In the genomic region with DNA sequence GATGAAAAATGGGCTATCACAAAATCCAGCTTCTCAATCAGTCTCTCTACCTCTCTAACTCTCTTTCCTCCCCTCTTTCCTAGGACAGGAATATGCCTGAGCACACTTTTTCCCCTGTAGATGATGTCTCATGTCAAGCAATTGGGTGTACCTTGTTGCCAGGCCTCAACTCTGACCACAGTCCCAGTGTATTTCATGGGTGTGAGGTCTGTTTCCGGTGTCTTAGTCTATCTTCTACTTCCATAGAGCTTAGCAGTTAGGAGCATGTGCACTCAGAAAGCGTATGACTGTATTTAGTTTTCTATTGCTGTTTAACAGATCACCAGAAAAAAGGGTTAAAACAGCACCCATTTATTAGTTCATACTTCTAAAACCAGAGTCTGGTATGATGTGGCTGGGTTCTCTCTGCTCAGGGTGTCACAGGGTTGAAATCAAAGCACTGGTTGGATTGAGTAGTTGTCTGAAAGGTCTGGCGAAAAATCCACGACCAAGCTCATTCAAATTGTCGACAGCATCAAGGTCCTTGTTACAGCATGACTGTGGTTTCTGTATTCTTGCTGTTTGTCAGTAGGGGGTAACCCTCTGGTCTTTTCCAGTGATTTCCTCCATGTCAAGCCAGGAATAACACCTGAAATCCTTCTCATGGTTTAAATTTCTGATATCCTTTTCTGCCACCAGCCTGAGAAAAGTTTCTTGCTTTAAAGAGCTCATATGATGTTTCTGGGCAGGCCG, we compare ENCODE assay signal across 35 cellular contexts.
A peak's percentile ranks its signal among the peaks of the same experiment; 100 is the strongest.
DNase-seq lines count a peak whose midpoint lies in the region; ATAC-seq and TF ChIP-seq lines count a peak whose summit lies in the region.
"Had no signal": no experiment of that assay in that cellular context is flagged by ENCODE, and none has a peak within 500 bp of the region (broad histone marks: within the 10 kb centered on the region; RNA-seq: fewer than 3 reads in every experiment).

No MANE protein-coding gene starts in this region.

- TF ChIP-seq CTCF in cardiac muscle cell (IDR thresholded peaks at IDR 0.05; ENCODE audit: low read depth, low read length), result no peak
- no peak for TF ChIP-seq CTCF in right atrium auricular region (IDR thresholded peaks at IDR 0.05)
- TF ChIP-seq CTCF in WTC11 (IDR thresholded peaks at IDR 0.05), result no peak
- TF ChIP-seq CTCF in thyroid gland (IDR thresholded peaks at IDR 0.05), result no peak
- TF ChIP-seq CTCF in MCF 10A (IDR thresholded peaks at IDR 0.05; ENCODE audit: unreplicated experiment), result no peak

- CTCF ChIA-PET in WTC11 (lab: Charles Lee) (no interaction called here), MCF 10A (lab: Yijun Ruan, JAX) (no interaction called here)

- WGBS in thyroid gland, 2 donors, result 44 to 48% methylated on average over 6 of the region's 6 CpGs

- H3K9me3 ChIP-seq in cardiac muscle cell (ENCODE audit: low read depth) (no peaks in the 10 kb centered on the region), right atrium auricular region (no peaks in the 10 kb centered on the region), thyroid gland (no peaks in the 10 kb centered on the region)
- H3K9me3 ChIP-seq: ovary, spleen, thoracic aorta, uterus had no signal

- no TSS peak for BruUV-seq in MCF 10A (replicated peaks; lab: Mats Ljungman, UMichigan)

- H3K36me3 Mint-ChIP-seq in WTC11, result no peaks in the 10 kb centered on the region
- H3K36me3 Mint-ChIP-seq in MCF 10A (ENCODE audit: insufficient read depth, unreplicated experiment), result no peaks in the 10 kb centered on the region
- H3K36me3 Mint-ChIP-seq: activated naive CD4-positive, alpha-beta T cell treated with anti-CD3 and anti-CD28 coated beads, Interleukin-2, amount 50 U/mL, for 72 hours; CD14-positive monocyte had no signal

- H3K4me1 ChIP-seq in cardiac muscle cell (ENCODE audit: low read depth) (peaks cover 21% of the 10 kb centered on the region), right atrium auricular region (no peaks in the 10 kb centered on the region), thyroid gland (peaks cover 9 to 13% of the 10 kb centered on the region in 2 donors)
- H3K4me1 ChIP-seq: spleen, uterus had no signal

- peak in 1 of 2 donors; percentile 36 for DNase-seq in cardiac muscle cell (ENCODE audit: low read depth in 1 of 2, low spot score in 1 of 2)
- DNase-seq in right atrium auricular region (ENCODE audit: low spot score), result no peak
- DNase-seq in WTC11 (ENCODE audit: low spot score), result no peak
- DNase-seq in iPS-NIHi11 (ENCODE audit: low spot score), result peak; percentile 13
- peak; percentile 4 to 12 for DNase-seq in thyroid gland
- DNase-seq in MCF 10A (ENCODE audit: unreplicated experiment), result no peak
- DNase-seq in activated naive CD4-positive, alpha-beta T cell treated with anti-CD3 and anti-CD28 coated beads, Interleukin-2, amount 50 U/mL, for 16 hours, result no peak
- DNase-seq in stimulated activated CD4-positive, alpha-beta T cell treated with anti-CD3 and anti-CD28 coated beads, Interleukin-2, amount 100 ng/mL, for 48 hours, result no peak
- DNase-seq: 8988T; activated CD4-positive, alpha-beta T cell treated with anti-CD3 and anti-CD28 coated beads for 1 hour; activated CD8-positive, alpha-beta T cell treated with anti-CD3 and anti-CD28 coated beads for 36 hours; Calu3; central memory CD4-positive, alpha-beta T cell; effector memory CD8-positive, alpha-beta T cell; GM23248; hypothalamus; KG1; mammary epithelial cell; NCI-H1417 treated with DMSO at 0.1 percent for 48 hours; NCI-H2029 treated with DMSO at 0.1 percent for 48 hours; NCI-H345; NCI-H69; nephron progenitor cell; ovary; SHP77; spleen; stimulated activated CD4-positive, alpha-beta T cell treated with anti-CD3 and anti-CD28 coated beads, Interleukin-2, amount 100 ng/mL, for 24 hours; stimulated activated CD8-positive, alpha-beta memory T cell treated with anti-CD3 and anti-CD28 coated beads, Interleukin-4, amount 100 ng/mL, for 48 hours; T-helper 17 cell; uterus had no signal

- H3K9me3 Mint-ChIP-seq in WTC11 (no peaks in the 10 kb centered on the region), MCF 10A (ENCODE audit: unreplicated experiment) (no peaks in the 10 kb centered on the region)
- H3K9me3 Mint-ChIP-seq: activated CD8-positive, alpha-beta T cell treated with anti-CD3 and anti-CD28 coated beads for 36 hours; activated naive CD4-positive, alpha-beta T cell treated with anti-CD3 and anti-CD28 coated beads, Interleukin-2, amount 50 U/mL, for 72 hours; activated T-helper 17 cell treated with anti-CD3 and anti-CD28 coated beads, Interleukin-2, amount 50 U/mL, for 72 hours; nephron progenitor cell; stimulated activated naive CD8-positive, alpha-beta T cell treated with anti-CD3 and anti-CD28 coated beads, Interleukin-15, Interleukin-2, amounts not matched to agents 100 ng/mL and 50 ng/mL, for 24 hours had no signal

- H3K4me1 Mint-ChIP-seq in WTC11 (peaks cover 8% of the 10 kb centered on the region), MCF 10A (ENCODE audit: insufficient read depth, unreplicated experiment) (no peaks in the 10 kb centered on the region)
- H3K4me1 Mint-ChIP-seq: activated T-helper 17 cell treated with anti-CD3 and anti-CD28 coated beads, Interleukin-2, amount 50 U/mL, for 72 hours; CD14-positive monocyte; nephron progenitor cell; T-helper 17 cell had no signal

- H3K27me3 Mint-ChIP-seq in WTC11 (ENCODE audit: low read depth) (no peaks in the 10 kb centered on the region), MCF 10A (ENCODE audit: insufficient read depth, unreplicated experiment) (no peaks in the 10 kb centered on the region)
- H3K27me3 Mint-ChIP-seq: activated CD8-positive, alpha-beta T cell treated with anti-CD3 and anti-CD28 coated beads for 36 hours; activated T-helper 17 cell treated with anti-CD3 and anti-CD28 coated beads, Interleukin-2, amount 50 U/mL, for 72 hours; effector memory CD8-positive, alpha-beta T cell; stimulated activated naive CD8-positive, alpha-beta T cell treated with anti-CD3 and anti-CD28 coated beads, Interleukin-15, Interleukin-2, amounts not matched to agents 100 ng/mL and 50 ng/mL, for 24 hours; T-helper 17 cell had no signal

- peak overlapping the region; percentile 13 for H3K27ac ChIP-seq in cardiac muscle cell
- no peak overlapping the region for H3K27ac ChIP-seq in right atrium auricular region
- H3K27ac ChIP-seq in thyroid gland, result peak overlapping the region in 2 of 3 donors; percentile 51 to 59
- H3K27ac ChIP-seq: GM23248, ovary, thoracic aorta, uterus had no signal

- POLR2A ChIA-PET in WTC11 (lab: Charles Lee), result no interaction called here
- POLR2A ChIA-PET in MCF 10A (lab: Yijun Ruan, JAX), result no interaction called here

- no peaks in the 10 kb centered on the region for H3K27me3 ChIP-seq in cardiac muscle cell
- H3K27me3 ChIP-seq in right atrium auricular region, result no peaks in the 10 kb centered on the region
- no peaks in the 10 kb centered on the region for H3K27me3 ChIP-seq in thyroid gland
- H3K27me3 ChIP-seq: ovary, spleen, uterus had no signal

- TF ChIP-seq POLR2A in thyroid gland (IDR thresholded peaks at IDR 0.05), result no peak

- no peaks in the 10 kb centered on the region for H3K36me3 ChIP-seq in cardiac muscle cell
- no peaks in the 10 kb centered on the region for H3K36me3 ChIP-seq in right atrium auricular region
- no peaks in the 10 kb centered on the region for H3K36me3 ChIP-seq in thyroid gland
- H3K36me3 ChIP-seq: ovary, spleen, thoracic aorta, uterus had no signal

- peak; percentile 74 for ATAC-seq in WTC11
- ATAC-seq: activated CD8-positive, alpha-beta T cell treated with anti-CD3 and anti-CD28 coated beads for 36 hours; activated naive CD4-positive, alpha-beta T cell treated with anti-CD3 and anti-CD28 coated beads, Interleukin-2, amount 50 U/mL, for 72 hours; activated T-helper 17 cell treated with anti-CD3 and anti-CD28 coated beads, Interleukin-2, amount 50 U/mL, for 72 hours; effector memory CD8-positive, alpha-beta T cell; T-helper 17 cell had no signal

- H3K4me3 Mint-ChIP-seq in WTC11 (no peak overlapping the region), MCF 10A (ENCODE audit: unreplicated experiment) (no peak overlapping the region)
- H3K4me3 Mint-ChIP-seq: activated CD8-positive, alpha-beta T cell treated with anti-CD3 and anti-CD28 coated beads for 36 hours; activated T-helper 17 cell treated with anti-CD3 and anti-CD28 coated beads, Interleukin-2, amount 50 U/mL, for 72 hours; CD14-positive monocyte; effector memory CD8-positive, alpha-beta T cell; nephron progenitor cell; stimulated activated naive CD8-positive, alpha-beta T cell treated with anti-CD3 and anti-CD28 coated beads, Interleukin-15, Interleukin-2, amounts not matched to agents 100 ng/mL and 50 ng/mL, for 24 hours; T-helper 17 cell had no signal

- H3K4me3 ChIP-seq in cardiac muscle cell (no peak overlapping the region), right atrium auricular region (no peak overlapping the region), thyroid gland (replicated peaks in 1 of 3) (no peak overlapping the region)
- H3K4me3 ChIP-seq: GM23248, ovary, spleen, thoracic aorta, uterus had no signal

- H3K27ac Mint-ChIP-seq in WTC11, result 0 out of 2 replicates have a peak overlapping the region, but pooled peaks have one; percentile 26
- no peak overlapping the region for H3K27ac Mint-ChIP-seq in MCF 10A (ENCODE audit: low read depth, unreplicated experiment)
- H3K27ac Mint-ChIP-seq: activated CD8-positive, alpha-beta T cell treated with anti-CD3 and anti-CD28 coated beads for 36 hours; activated naive CD4-positive, alpha-beta T cell treated with anti-CD3 and anti-CD28 coated beads, Interleukin-2, amount 50 U/mL, for 72 hours; activated T-helper 17 cell treated with anti-CD3 and anti-CD28 coated beads, Interleukin-2, amount 50 U/mL, for 72 hours; CD14-positive monocyte; effector memory CD8-positive, alpha-beta T cell; nephron progenitor cell; stimulated activated naive CD8-positive, alpha-beta T cell treated with anti-CD3 and anti-CD28 coated beads, Interleukin-15, Interleukin-2, amounts not matched to agents 100 ng/mL and 50 ng/mL, for 24 hours; T-helper 17 cell had no signal

- intact Hi-C loops in thyroid gland (cut with DNase I), result no loop called here
- intact Hi-C loops in MCF 10A (cut with micrococcal nuclease), result no loop called here

TF ChIP-seq in WTC11, 78 proteins besides CTCF, POLR2A, EP300 and RAD21:
- no peak for TF ChIP-seq ZNF138 (CRISPR knock-in tag; conservative IDR thresholded peaks at IDR 0.05)

Comparison
In these comparisons a context has a peak if more than half of its experiments do, and no peak if none do; other contexts are left out.
1. H3K27ac ChIP-seq: peak in cardiac muscle cell (single experiment) and thyroid gland (2 of 3); none in right atrium auricular region (0 of 2).
2. DNase-seq: peak in iPS-NIHi11 (single experiment) and thyroid gland (2 of 2); none in right atrium auricular region (single experiment), WTC11 (single experiment), MCF 10A (single experiment), activated naive CD4-positive, alpha-beta T cell treated with anti-CD3 and anti-CD28 coated beads, Interleukin-2, amount 50 U/mL, for 16 hours (single experiment) and stimulated activated CD4-positive, alpha-beta T cell treated with anti-CD3 and anti-CD28 coated beads, Interleukin-2, amount 100 ng/mL, for 48 hours (0 of 2).